ENCODE assay signal across 8 cellular contexts in the genomic region with DNA sequence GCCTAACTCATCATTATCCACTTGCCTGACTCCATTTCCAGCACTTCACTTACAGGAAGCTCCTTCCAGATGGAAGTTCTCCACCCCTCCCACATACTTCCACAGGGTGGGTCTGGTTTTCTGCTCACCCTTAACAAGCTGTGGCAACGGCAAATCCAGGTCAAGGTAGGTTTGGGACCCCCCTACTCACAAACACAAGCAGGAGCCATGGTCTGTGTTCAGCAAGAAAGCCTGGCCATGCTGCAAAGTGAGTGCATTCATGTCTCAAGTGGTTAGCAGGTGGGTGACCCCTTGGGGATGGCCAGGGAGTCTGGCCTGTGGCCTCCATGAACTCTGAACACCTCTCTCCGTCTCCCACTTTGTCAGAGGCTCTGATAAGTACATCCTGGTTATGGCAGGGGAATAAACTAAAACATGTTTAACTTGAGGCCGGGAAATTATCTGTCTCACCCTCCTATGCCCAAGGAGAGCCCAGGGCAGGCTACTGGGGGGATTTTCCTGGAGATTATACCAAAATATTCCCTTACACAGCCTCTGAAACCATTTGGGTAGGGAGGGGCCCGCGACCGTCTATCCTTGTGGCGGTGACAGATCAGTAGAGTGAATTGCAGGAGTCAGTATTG. TPM values are rescaled to one million over a fixed set of nuclear protein-coding genes. Genes with fewer than 3 reads are reported as not detected.
A peak's percentile ranks its signal among the peaks of the same experiment; 100 is the strongest.
DNase-seq lines count a peak whose midpoint lies in the region; ATAC-seq lines count a peak whose summit lies in the region.

No MANE protein-coding gene starts in this region.

- CTCF ChIA-PET in activated CD4-positive, alpha-beta memory T cell treated with anti-CD3 and anti-CD28 coated beads for 36 hours (lab: Charles Lee) = interaction anchor here (0.7 to 2.4 kb wide), 3 partner anchors 13 to 290 kb away, joined by 3 to 8 read pairs (median 5); no protein-coding TSS in a partner anchor

- no peaks in the 10 kb centered on the region for H3K9me3 Mint-ChIP-seq in activated CD4-positive, alpha-beta memory T cell treated with anti-CD3 and anti-CD28 coated beads for 36 hours

- peak overlapping the region; percentile 90 for H3K4me3 Mint-ChIP-seq in activated CD4-positive, alpha-beta memory T cell treated with anti-CD3 and anti-CD28 coated beads for 36 hours

- H3K36me3 ChIP-seq in HAP-1 (replicated peaks) = no peaks in the 10 kb centered on the region
- H3K36me3 ChIP-seq in skeletal muscle tissue (ENCODE audit: control insufficient read depth in 3 of 3, insufficient read depth in 3 of 3, low read length in 3 of 3) = no peaks in the 10 kb centered on the region

- in situ Hi-C loops in HAP-1 (cut with MboI; ENCODE audit: low sequenced_read_pairs) = no loop called here

- H3K27me3 ChIP-seq in HAP-1 (ENCODE audit: low read depth) (no peaks in the 10 kb centered on the region), skeletal muscle tissue (ENCODE audit: control insufficient read depth in 3 of 3, insufficient read depth in 3 of 3, low read length in 3 of 3) (no peaks in the 10 kb centered on the region)

- no peaks in the 10 kb centered on the region for H3K27me3 Mint-ChIP-seq in activated CD4-positive, alpha-beta memory T cell treated with anti-CD3 and anti-CD28 coated beads for 36 hours

- peaks cover 2% of the 10 kb centered on the region for H3K36me3 Mint-ChIP-seq in activated CD4-positive, alpha-beta memory T cell treated with anti-CD3 and anti-CD28 coated beads for 36 hours

- H3K9ac ChIP-seq in skeletal muscle tissue (ENCODE audit: low read depth in 1 of 3, low read length in 3 of 3) = peak overlapping the region; percentile 88 to 91 (median 89)

- peaks cover 8% of the 10 kb centered on the region; the same call in 1 of the 2 replicates for H3K4me1 ChIP-seq in HAP-1
- peaks cover 14 to 24% (median 15%) of the 10 kb centered on the region in 3 donors for H3K4me1 ChIP-seq in skeletal muscle tissue (ENCODE audit: control insufficient read depth in 3 of 3, insufficient read depth in 3 of 3, low read length in 3 of 3)

- ATAC-seq in left ventricle myocardium superior (peak; percentile 6), HG03175 (IDR thresholded peaks at IDR 0.05; ENCODE audit: unreplicated experiment) (no peak)

- peak overlapping the region; percentile 91 for H3K27ac ChIP-seq in skeletal muscle tissue (ENCODE audit: low read depth, low read length)

- no peak for DNase-seq in HAP-1 (ENCODE audit: low spot score in 2 of 2)
- DNase-seq in activated CD4-positive, alpha-beta memory T cell treated with anti-CD3 and anti-CD28 coated beads for 36 hours = no peak
- DNase-seq in left ventricle myocardium superior = no peak
- DNase-seq in NCI-H1694 (lab: John Stamatoyannopoulos, UW) = no peak
- no peak for DNase-seq in activated CD4-positive, alpha-beta T cell treated with anti-CD3 and anti-CD28 coated beads, Interleukin-2, amount 50 U/mL, for 4 hours
- DNase-seq in SIG-M5 (lab: John Stamatoyannopoulos, UW) = no peak

- H3K4me1 Mint-ChIP-seq in activated CD4-positive, alpha-beta memory T cell treated with anti-CD3 and anti-CD28 coated beads for 36 hours (ENCODE audit: low read depth) = peaks cover 64% of the 10 kb centered on the region

- POLR2A ChIA-PET in activated CD4-positive, alpha-beta memory T cell treated with anti-CD3 and anti-CD28 coated beads for 36 hours (lab: Charles Lee) = interaction anchor here (1.0 to 1.2 kb wide), 2 partner anchors 13 to 20 kb away, joined by 3 read pairs; no protein-coding TSS in a partner anchor

- peak overlapping the region; percentile 93 for H3K27ac Mint-ChIP-seq in activated CD4-positive, alpha-beta memory T cell treated with anti-CD3 and anti-CD28 coated beads for 36 hours

- H3K9me3 ChIP-seq in HAP-1 (no peaks in the 10 kb centered on the region), skeletal muscle tissue (ENCODE audit: control insufficient read depth in 3 of 3, low read length in 3 of 3) (no peaks in the 10 kb centered on the region)

- H3K4me3 ChIP-seq in HAP-1 (peak overlapping the region; percentile 66), skeletal muscle tissue (ENCODE audit: low read length in 3 of 3) (peak overlapping the region; percentile 76 to 84 (median 78))

- intact Hi-C loops in activated CD4-positive, alpha-beta memory T cell treated with anti-CD3 and anti-CD28 coated beads for 36 hours (cut with micrococcal nuclease) = loop anchor here (1.0 to 10.0 kb wide), 5 partner anchors 38 to 952 kb away; a partner anchor contains a TSS
- intact Hi-C loops in left ventricle myocardium superior (cut with micrococcal nuclease) = no loop called here

RNA-seq across cellular contexts. Expression of a gene that starts 0.8 kb away (rescaled TPM):
- 10 to 100 TPM; 66.4 to 66.6 TPM for total RNA-seq in activated CD4-positive, alpha-beta memory T cell treated with anti-CD3 and anti-CD28 coated beads for 36 hours
- total RNA-seq in left ventricle myocardium superior (36.4 TPM), skeletal muscle tissue (89.2 TPM)
